Comparison of ENCODE assay signal across 19 cellular contexts in the genomic region with DNA sequence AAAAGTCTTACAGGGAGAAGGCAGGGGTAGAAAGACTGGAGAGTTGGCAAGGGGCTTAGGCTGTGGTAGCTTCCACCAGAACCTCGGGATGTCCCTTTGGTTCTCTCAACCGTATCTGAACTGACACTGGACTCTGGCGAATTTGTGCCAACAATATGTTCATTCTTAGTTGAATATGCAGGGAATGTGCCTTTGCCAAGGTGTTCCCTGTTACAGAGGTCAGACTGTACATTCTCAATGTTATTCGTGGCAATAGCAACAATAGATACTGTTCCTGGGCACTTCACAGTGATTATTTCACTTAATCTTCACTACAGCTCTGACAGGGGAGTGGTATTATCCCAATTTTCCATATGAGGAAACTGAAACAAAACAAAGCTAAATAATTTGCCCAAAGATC. TPM values are rescaled to one million over a fixed set of nuclear protein-coding genes. Genes with fewer than 3 reads are reported as not detected.
A peak's percentile ranks its signal among the peaks of the same experiment; 100 is the strongest.
DNase-seq lines count a peak whose midpoint lies in the region; ATAC-seq and TF ChIP-seq lines count a peak whose summit lies in the region.
"Had no signal": no experiment of that assay in that cellular context is flagged by ENCODE, and none has a peak within 500 bp of the region (broad histone marks: within the 10 kb centered on the region; RNA-seq: fewer than 3 reads in every experiment).

No MANE protein-coding gene starts in this region.

- no CpG with 5 or more reads among the region's 4 CpGs for WGBS in H9 (ENCODE audit: extremely low coverage, insufficient read length, low lambda C conversion rate)
- 55 to 65% methylated on average over 4 of the region's 4 CpGs for WGBS in testis, 2 donors

- no peaks in the 10 kb centered on the region for H3K27me3 Mint-ChIP-seq in H9 (ENCODE audit: low read depth)

- no peak for DNase-seq in Right ventricle myocardium superior
- no peak for DNase-seq in right atrium auricular region (ENCODE audit: low spot score)
- DNase-seq in left ventricle myocardium superior, result no peak
- DNase-seq in left ventricle myocardium inferior, result no peak
- no peak for DNase-seq in H9
- DNase-seq in testis, result no peak
- DNase-seq: 8988T; ACHN; BE2C; C1 segment of cervical spinal cord; CD4-positive, alpha-beta memory T cell; CD4-positive, CD25-positive, alpha-beta regulatory T cell; CD8-positive, alpha-beta memory T cell; COR-L47; DMS79 treated with DMSO at 0.1 percent for 48 hours; GF-D8 had no signal

- H3K4ac ChIP-seq in H9 (ENCODE audit: low read depth, low read length), result no peak overlapping the region

- H3K4me1 Mint-ChIP-seq in H9, result peaks cover 26 to 28% of the 10 kb centered on the region in 2 experiments
- H3K4me1 Mint-ChIP-seq: CD14-positive monocyte; CD4-positive, alpha-beta memory T cell; CD4-positive, CD25-positive, alpha-beta regulatory T cell; CD8-positive, alpha-beta memory T cell had no signal

- no peak overlapping the region for H3K4me2 ChIP-seq in H9 (ENCODE audit: insufficient read depth, insufficient read length, low read length)
- H3K4me2 ChIP-seq: BLaER1 had no signal

- no peak overlapping the region; a peak in 1 of 7 replicates for H3K27ac Mint-ChIP-seq in H9
- H3K27ac Mint-ChIP-seq: CD14-positive monocyte; CD4-positive, alpha-beta memory T cell; CD4-positive, CD25-positive, alpha-beta regulatory T cell had no signal

- H3K4me1 ChIP-seq in right atrium auricular region, result no peaks in the 10 kb centered on the region
- H3K4me1 ChIP-seq in left ventricle myocardium inferior, result no peaks in the 10 kb centered on the region
- H3K4me1 ChIP-seq in H9 (ENCODE audit: insufficient read depth, low read length), result no peaks in the 10 kb centered on the region; the same call in 1 of the 2 replicates
- H3K4me1 ChIP-seq in testis, result no peaks in the 10 kb centered on the region
- H3K4me1 ChIP-seq: BE2C had no signal

- no peaks in the 10 kb centered on the region for H3K23me2 ChIP-seq in H9 (ENCODE audit: insufficient read length, low read depth, low read length, poor library complexity, severe bottlenecking)

- no peak overlapping the region for H2BK15ac ChIP-seq in H9 (ENCODE audit: low read depth, low read length)

- H3K36me3 Mint-ChIP-seq in H9 (ENCODE audit: insufficient read depth in 1 of 3, low read depth in 3 of 3), result no peaks in the 10 kb centered on the region
- H3K36me3 Mint-ChIP-seq: CD14-positive monocyte; CD4-positive, alpha-beta memory T cell; CD4-positive, CD25-positive, alpha-beta regulatory T cell; CD8-positive, alpha-beta memory T cell had no signal

- no peaks in the 10 kb centered on the region for H3K79me1 ChIP-seq in H9 (ENCODE audit: insufficient read depth, low read depth, low read length, poor library complexity, severe bottlenecking)

- H3K27me3 ChIP-seq in right atrium auricular region (no peaks in the 10 kb centered on the region), left ventricle myocardium inferior (ENCODE audit: low read depth) (no peaks in the 10 kb centered on the region), H9 (ENCODE audit: insufficient read depth, low read length) (no peaks in the 10 kb centered on the region), testis (no peaks in the 10 kb centered on the region)
- H3K27me3 ChIP-seq: BLaER1 had no signal

- H3K4me3 ChIP-seq in right atrium auricular region (no peak overlapping the region), left ventricle myocardium inferior (no peak overlapping the region), testis (no peak overlapping the region)
- H3K4me3 ChIP-seq: BLaER1 had no signal

- H4K8ac ChIP-seq in H9 (replicated peaks; ENCODE audit: insufficient read length, low read depth, low read length), result no peak overlapping the region

- no peak overlapping the region for H2BK12ac ChIP-seq in H9 (ENCODE audit: insufficient read length, low read depth, low read length)

- H2BK120ac ChIP-seq in H9 (ENCODE audit: low read depth, low read length, poor library complexity, severe bottlenecking), result no peak overlapping the region

- TF ChIP-seq CTCF in right atrium auricular region (IDR thresholded peaks at IDR 0.05) (no peak), left ventricle myocardium inferior (IDR thresholded peaks at IDR 0.05; ENCODE audit: borderline replicate concordance) (no peak), H9 (conservative IDR thresholded peaks at IDR 0.05) (no peak), testis (IDR thresholded peaks at IDR 0.05) (no peak)

- no peaks in the 10 kb centered on the region for H3K79me2 ChIP-seq in H9 (ENCODE audit: insufficient read depth, low read length)

- no peak overlapping the region for H2BK5ac ChIP-seq in H9 (ENCODE audit: insufficient read length, low read length)

- peak overlapping the region; percentile 26 for H2BK20ac ChIP-seq in H9 (ENCODE audit: low read depth, low read length, poor library complexity, severe bottlenecking)

- no peak overlapping the region for H3K18ac ChIP-seq in H9 (ENCODE audit: insufficient read length, low read depth, low read length)

- no peaks in the 10 kb centered on the region for H3K36me3 ChIP-seq in right atrium auricular region
- no peaks in the 10 kb centered on the region for H3K36me3 ChIP-seq in left ventricle myocardium inferior
- no peaks in the 10 kb centered on the region for H3K36me3 ChIP-seq in testis (ENCODE audit: low read depth, missing control alignments)
- H3K36me3 ChIP-seq: BE2C, BLaER1 had no signal

- no peak overlapping the region for H3K23ac ChIP-seq in H9 (ENCODE audit: insufficient read length, low read depth, low read length)

- intact Hi-C loops in Right ventricle myocardium superior (cut with DNase I) (no loop called here), left ventricle myocardium superior (cut with micrococcal nuclease) (no loop called here), left ventricle myocardium inferior (cut with micrococcal nuclease) (no loop called here), testis (cut with DNase I; ENCODE audit: low total_unique reads) (no loop called here)

- H2AFZ ChIP-seq in H9 (ENCODE audit: low read length), result no peak overlapping the region

- no peak for TF ChIP-seq POLR2A in testis (IDR thresholded peaks at IDR 0.05)

- no peak overlapping the region for H2AK5ac ChIP-seq in H9 (ENCODE audit: insufficient read length, low read length)

- no peak overlapping the region for H3K4me3 Mint-ChIP-seq in H9
- H3K4me3 Mint-ChIP-seq: CD14-positive monocyte; CD4-positive, alpha-beta memory T cell; CD4-positive, CD25-positive, alpha-beta regulatory T cell; CD8-positive, alpha-beta memory T cell had no signal

- no peaks in the 10 kb centered on the region for H4K20me1 ChIP-seq in H9 (ENCODE audit: control insufficient read depth, insufficient read depth, insufficient read length)
- H4K20me1 ChIP-seq: BLaER1 had no signal

- H3K27ac ChIP-seq in right atrium auricular region, result no peak overlapping the region
- H3K27ac ChIP-seq in left ventricle myocardium inferior (replicated peaks), result no peak overlapping the region
- no peak overlapping the region for H3K27ac ChIP-seq in H9 (ENCODE audit: insufficient read length, low read depth, low read length)
- no peak overlapping the region for H3K27ac ChIP-seq in testis
- H3K27ac ChIP-seq: BLaER1 had no signal

- no peak overlapping the region for H3K9ac ChIP-seq in H9 (ENCODE audit: extremely low read depth, insufficient read length, low read length)
- H3K9ac ChIP-seq: BLaER1 had no signal

- peak; percentile 82 for ATAC-seq in Right ventricle myocardium superior (ENCODE audit: poor library complexity)
- ATAC-seq in left ventricle myocardium superior, result peak; percentile 68
- ATAC-seq in GM18861 (IDR thresholded peaks at IDR 0.05; ENCODE audit: unreplicated experiment), result no peak

- H3K56ac ChIP-seq in H9 (ENCODE audit: insufficient read length, low read depth, low read length), result no peak overlapping the region

- H3K14ac ChIP-seq in H9 (ENCODE audit: insufficient read depth, low read length), result no peak overlapping the region

- H3K9me3 ChIP-seq in right atrium auricular region (no peaks in the 10 kb centered on the region), left ventricle myocardium inferior (replicated peaks) (no peaks in the 10 kb centered on the region), H9 (ENCODE audit: control insufficient read depth, low read depth, low read length) (no peaks in the 10 kb centered on the region), testis (no peaks in the 10 kb centered on the region)
- H3K9me3 ChIP-seq: BE2C, BLaER1 had no signal

- H3T11ph ChIP-seq in H9 (ENCODE audit: low read length), result no peak overlapping the region

- H4K91ac ChIP-seq in H9 (ENCODE audit: insufficient read length, low read depth, low read length), result no peak overlapping the region

- no peaks in the 10 kb centered on the region for H3K9me3 Mint-ChIP-seq in H9
- H3K9me3 Mint-ChIP-seq: CD4-positive, alpha-beta memory T cell; CD4-positive, CD25-positive, alpha-beta regulatory T cell; CD8-positive, alpha-beta memory T cell had no signal

- no peak overlapping the region for H4K5ac ChIP-seq in H9 (ENCODE audit: insufficient read length, low read depth, low read length)

RNA-seq across cellular contexts. Expression of a gene that starts 51.5 kb away (rescaled TPM):
- total RNA-seq in Right ventricle myocardium superior (23.9 TPM), right atrium auricular region (10 to 100 TPM; 13.9 to 15.1 TPM), left ventricle myocardium superior (25.9 TPM), left ventricle myocardium inferior (20.3 TPM), H9 (2021) (41.6 and 48.3 TPM in 2 replicates), testis (10 to 100 TPM; 24.6 to 28.7 TPM)
- 17.9 TPM for polyA plus RNA-seq in testis (ENCODE audit: insufficient read depth, low read depth, low replicate concordance)
